In the genomic region with DNA sequence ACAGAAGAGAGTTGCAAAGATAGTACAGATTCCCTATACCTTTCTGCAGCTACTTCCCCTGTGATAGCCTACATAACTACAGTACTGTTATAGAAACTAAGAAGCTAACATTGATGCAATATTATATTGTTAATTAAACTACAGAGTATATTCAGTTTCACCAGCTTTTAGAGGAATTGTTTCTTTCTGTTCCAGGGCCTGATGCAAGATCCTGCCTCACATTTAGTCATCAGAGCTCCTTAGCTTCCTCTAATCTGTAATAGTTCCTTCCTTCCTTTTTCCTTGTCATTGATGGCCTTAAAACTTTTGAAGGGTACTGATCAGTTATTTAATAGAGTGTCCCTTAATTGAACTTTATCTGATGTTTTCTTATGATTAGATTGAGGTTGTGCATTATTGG, we compare ENCODE assay signal across 26 cellular contexts. TPM values are rescaled to one million over a fixed set of nuclear protein-coding genes. Genes with fewer than 3 reads are reported as not detected.
DNase-seq lines count a peak whose midpoint lies in the region; ATAC-seq and TF ChIP-seq lines count a peak whose summit lies in the region.
"Had no signal": no experiment of that assay in that cellular context is flagged by ENCODE, and none has a peak within 500 bp of the region (broad histone marks: within the 10 kb centered on the region; RNA-seq: fewer than 3 reads in every experiment).

No MANE protein-coding gene starts in this region.

- TF ChIP-seq CTCF in MCF 10A (IDR thresholded peaks at IDR 0.05; ENCODE audit: unreplicated experiment) (no peak), mammary epithelial cell (conservative IDR thresholded peaks at IDR 0.05 in 1 of 2, IDR thresholded peaks at IDR 0.05 in 1 of 2; ENCODE audit: extremely low read depth in 1 of 2, insufficient read depth in 1 of 2, low read depth in 1 of 2, low read length in 2 of 2) (no peak), fibroblast of mammary gland (conservative IDR thresholded peaks at IDR 0.05; ENCODE audit: control insufficient read depth, insufficient read depth, low read depth, low read length) (no peak), upper lobe of right lung (IDR thresholded peaks at IDR 0.05) (no peak)

- dilution Hi-C loops in mammary epithelial cell (cut with HindIII; ENCODE audit: low sequenced_read_pairs): no loop called here

- no peaks in the 10 kb centered on the region for H3K9me3 Mint-ChIP-seq in MCF 10A (ENCODE audit: unreplicated experiment)
- H3K9me3 Mint-ChIP-seq: activated CD4-positive, alpha-beta memory T cell treated with anti-CD3 and anti-CD28 coated beads, Interleukin-2, amount 10 ng/mL, durations not matched to agents 7 days and 5 days; activated naive CD4-positive, alpha-beta T cell treated with anti-CD3 and anti-CD28 coated beads, Interleukin-2, amount 50 U/mL, for 24 hours; natural killer cell treated with Interleukin-12 subunit alpha and Interleukin-12 subunit beta and Interleukin-15 and Interleukin-18, amount 100 ng/mL, for 72 hours; T-helper 1 cell treated with Interleukin-12 subunit alpha and Interleukin-12 subunit beta and Interleukin-4 antibody, amounts not matched to agents 30 μg/mL and 1 μg/mL, for 36 hours had no signal

- BruUV-seq in MCF 10A (replicated peaks; lab: Mats Ljungman, UMichigan) (no TSS peak), mammary epithelial cell (replicated peaks; lab: Mats Ljungman, UMichigan) (no TSS peak)

- no peak overlapping the region for H3K4me2 ChIP-seq in mammary epithelial cell (ENCODE audit: insufficient read depth, low read depth, low read length)
- H3K4me2 ChIP-seq: hepatocyte, smooth muscle cell had no signal

- H3K27me3 ChIP-seq in mammary epithelial cell (ENCODE audit: insufficient read depth, low read length) (no peaks in the 10 kb centered on the region), upper lobe of right lung (no peaks in the 10 kb centered on the region)
- H3K27me3 ChIP-seq: BE2C, body of pancreas, hepatocyte, testis had no signal

- H3K36me3 ChIP-seq in mammary epithelial cell (ENCODE audit: insufficient read depth, low read length) (no peaks in the 10 kb centered on the region), upper lobe of right lung (no peaks in the 10 kb centered on the region)
- H3K36me3 ChIP-seq: BE2C, prostate gland had no signal

- H2AFZ ChIP-seq in mammary epithelial cell (ENCODE audit: low read depth, low read length): no peak overlapping the region
- H2AFZ ChIP-seq: hepatocyte had no signal

- H3K27ac ChIP-seq in mammary epithelial cell (ENCODE audit: insufficient read depth, low read depth, low read length): no peak overlapping the region
- H3K27ac ChIP-seq in upper lobe of right lung: no peak overlapping the region
- H3K27ac ChIP-seq: 22Rv1, body of pancreas, hepatocyte, prostate gland, testis, VCaP had no signal

- peak overlapping the region; percentile 16 for H3K27ac Mint-ChIP-seq in MCF 10A (ENCODE audit: low read depth, unreplicated experiment)
- H3K27ac Mint-ChIP-seq: activated CD4-positive, alpha-beta memory T cell treated with anti-CD3 and anti-CD28 coated beads, Interleukin-2, amount 10 ng/mL, durations not matched to agents 7 days and 5 days; activated naive CD4-positive, alpha-beta T cell treated with anti-CD3 and anti-CD28 coated beads, Interleukin-2, amount 50 U/mL, for 24 hours; natural killer cell treated with Interleukin-12 subunit alpha and Interleukin-12 subunit beta and Interleukin-15 and Interleukin-18, amount 100 ng/mL, for 72 hours; T-helper 1 cell treated with Interleukin-12 subunit alpha and Interleukin-12 subunit beta and Interleukin-4 antibody, amounts not matched to agents 30 μg/mL and 1 μg/mL, for 36 hours had no signal

- H3K27me3 Mint-ChIP-seq in MCF 10A (ENCODE audit: insufficient read depth, unreplicated experiment): no peaks in the 10 kb centered on the region
- H3K27me3 Mint-ChIP-seq: activated CD4-positive, alpha-beta memory T cell treated with anti-CD3 and anti-CD28 coated beads, Interleukin-2, amount 10 ng/mL, durations not matched to agents 7 days and 5 days; activated naive CD4-positive, alpha-beta T cell treated with anti-CD3 and anti-CD28 coated beads, Interleukin-2, amount 50 U/mL, for 24 hours; natural killer cell treated with Interleukin-12 subunit alpha and Interleukin-12 subunit beta and Interleukin-15 and Interleukin-18, amount 100 ng/mL, for 72 hours had no signal

- ATAC-seq in upper lobe of right lung (peak; percentile 65), GM19035 (IDR thresholded peaks at IDR 0.05; ENCODE audit: unreplicated experiment) (no peak)
- ATAC-seq: body of pancreas; natural killer cell treated with Interleukin-12 subunit alpha and Interleukin-12 subunit beta and Interleukin-15 and Interleukin-18, amount 100 ng/mL, for 72 hours had no signal

- H3K9ac ChIP-seq in mammary epithelial cell (ENCODE audit: insufficient read depth, low read length): no peak overlapping the region

- H3K4me3 ChIP-seq in mammary epithelial cell (replicated peaks in 1 of 3; ENCODE audit: insufficient read depth in 1 of 3, low read depth in 2 of 3, low read length in 3 of 3): no peak overlapping the region
- no peak overlapping the region for H3K4me3 ChIP-seq in fibroblast of mammary gland (ENCODE audit: control insufficient read depth, low read depth, low read length)
- no peak overlapping the region for H3K4me3 ChIP-seq in upper lobe of right lung
- H3K4me3 ChIP-seq: body of pancreas, hepatocyte, prostate gland, smooth muscle cell, testis had no signal

- H3K36me3 Mint-ChIP-seq in MCF 10A (ENCODE audit: insufficient read depth, unreplicated experiment): no peaks in the 10 kb centered on the region
- H3K36me3 Mint-ChIP-seq: activated naive CD4-positive, alpha-beta T cell treated with anti-CD3 and anti-CD28 coated beads, Interleukin-2, amount 50 U/mL, for 24 hours; natural killer cell treated with Interleukin-12 subunit alpha and Interleukin-12 subunit beta and Interleukin-15 and Interleukin-18, amount 100 ng/mL, for 72 hours had no signal

- no peaks in the 10 kb centered on the region for H3K4me1 ChIP-seq in mammary epithelial cell (ENCODE audit: insufficient read depth, low read length)
- no peaks in the 10 kb centered on the region for H3K4me1 ChIP-seq in upper lobe of right lung
- H3K4me1 ChIP-seq: BE2C, body of pancreas, prostate gland, testis had no signal

- H3K79me2 ChIP-seq in mammary epithelial cell (ENCODE audit: insufficient read depth, low read length): no peaks in the 10 kb centered on the region
- H3K79me2 ChIP-seq: hepatocyte had no signal

- POLR2A ChIA-PET in MCF 10A (lab: Yijun Ruan, JAX): interaction anchor here (0.6 to 1.2 kb wide), 2 partner anchors 57 to 1001 kb away, joined by 3 to 7 read pairs; partner anchors contain the start of gene SDHAF3

- no peak overlapping the region for H3K4me3 Mint-ChIP-seq in MCF 10A (ENCODE audit: unreplicated experiment)
- H3K4me3 Mint-ChIP-seq: activated CD4-positive, alpha-beta memory T cell treated with anti-CD3 and anti-CD28 coated beads, Interleukin-2, amount 10 ng/mL, durations not matched to agents 7 days and 5 days; activated naive CD4-positive, alpha-beta T cell treated with anti-CD3 and anti-CD28 coated beads, Interleukin-2, amount 50 U/mL, for 24 hours; natural killer cell treated with Interleukin-12 subunit alpha and Interleukin-12 subunit beta and Interleukin-15 and Interleukin-18, amount 100 ng/mL, for 72 hours; T-helper 1 cell treated with Interleukin-12 subunit alpha and Interleukin-12 subunit beta and Interleukin-4 antibody, amounts not matched to agents 30 μg/mL and 1 μg/mL, for 36 hours had no signal

- intact Hi-C loops in MCF 10A (cut with micrococcal nuclease): no loop called here
- intact Hi-C loops in mammary epithelial cell (cut with micrococcal nuclease): loop anchor here (10.0 kb wide), 1 partner anchor 660 kb away; no protein-coding TSS in a partner anchor
- intact Hi-C loops in upper lobe of right lung (cut with DNase I): no loop called here
- intact Hi-C loops in posterior cingulate gyrus (cut with DNase I): no loop called here

- DNase-seq in MCF 10A (ENCODE audit: unreplicated experiment) (no peak), mammary epithelial cell (no peak), SKM-1 (lab: John Stamatoyannopoulos, UW; ENCODE audit: unreplicated experiment) (peak; percentile 53), fibroblast of mammary gland (ENCODE audit: low read depth) (peak; percentile 33), upper lobe of right lung (no peak), posterior cingulate gyrus (no peak), NCI-H82 (lab: John Stamatoyannopoulos, UW) (no peak)
- DNase-seq: activated CD4-positive, alpha-beta memory T cell treated with anti-CD3 and anti-CD28 coated beads, Interleukin-2, amount 10 ng/mL, durations not matched to agents 7 days and 5 days; activated T-cell treated with anti-CD3 and anti-CD28 coated beads, Interleukin-2, amount 50 U/mL, for 1 hour; BE2C; body of pancreas; cortex of kidney; GDM1; NCI-H1694 treated with DMSO at 0.1 percent for 48 hours; NCI-H226; NK-92 treated with Interleukin-12 subunit alpha and Interleukin-12 subunit beta, amount 100 ng/mL, for 24 hours; testis had no signal

- H3K9me3 ChIP-seq in mammary epithelial cell (replicated peaks; ENCODE audit: insufficient read depth, low read length): no peaks in the 10 kb centered on the region
- no peaks in the 10 kb centered on the region for H3K9me3 ChIP-seq in upper lobe of right lung
- H3K9me3 ChIP-seq: BE2C, body of pancreas, prostate gland, testis had no signal

- CTCF ChIA-PET in MCF 10A (lab: Yijun Ruan, JAX): interaction anchor here (0.6 to 1.3 kb wide), 5 partner anchors 9 to 1258 kb away, joined by 3 to 6 read pairs (median 3); no protein-coding TSS in a partner anchor
- CTCF ChIA-PET in mammary epithelial cell (lab: Charles Lee; ENCODE audit: low non-redundant PET): no interaction called here

- in situ Hi-C loops in mammary epithelial cell (cut with MboI; ENCODE audit: low sequenced_read_pairs in 2 of 2): no loop called here

- peaks cover 8% of the 10 kb centered on the region for H3K4me1 Mint-ChIP-seq in MCF 10A (ENCODE audit: insufficient read depth, unreplicated experiment)
- H3K4me1 Mint-ChIP-seq: activated CD4-positive, alpha-beta memory T cell treated with anti-CD3 and anti-CD28 coated beads, Interleukin-2, amount 10 ng/mL, durations not matched to agents 7 days and 5 days had no signal

- H4K20me1 ChIP-seq in mammary epithelial cell (ENCODE audit: insufficient read depth, low read length): no peaks in the 10 kb centered on the region

RNA-seq across cellular contexts. Expression of gene SDHAF3, which starts 56.8 kb away (rescaled TPM):
- total RNA-seq in MCF 10A (2022) (6.7 and 12.3 TPM in 2 replicates), mammary epithelial cell (10 to 100 TPM; 10.0 to 21.6 TPM), upper lobe of right lung (10.0 TPM)
- polyA plus RNA-seq in mammary epithelial cell: 11.1 TPM
- polyA minus RNA-seq in mammary epithelial cell: 5.5 TPM

Comparison
In these comparisons a context has a peak if more than half of its experiments do, and no peak if none do; other contexts are left out.
1. DNase-seq: peak in SKM-1 (single experiment) and fibroblast of mammary gland (single experiment); none in MCF 10A (single experiment), mammary epithelial cell (single experiment), upper lobe of right lung (single experiment), posterior cingulate gyrus (0 of 10) and NCI-H82 (single experiment).